In the genomic region with DNA sequence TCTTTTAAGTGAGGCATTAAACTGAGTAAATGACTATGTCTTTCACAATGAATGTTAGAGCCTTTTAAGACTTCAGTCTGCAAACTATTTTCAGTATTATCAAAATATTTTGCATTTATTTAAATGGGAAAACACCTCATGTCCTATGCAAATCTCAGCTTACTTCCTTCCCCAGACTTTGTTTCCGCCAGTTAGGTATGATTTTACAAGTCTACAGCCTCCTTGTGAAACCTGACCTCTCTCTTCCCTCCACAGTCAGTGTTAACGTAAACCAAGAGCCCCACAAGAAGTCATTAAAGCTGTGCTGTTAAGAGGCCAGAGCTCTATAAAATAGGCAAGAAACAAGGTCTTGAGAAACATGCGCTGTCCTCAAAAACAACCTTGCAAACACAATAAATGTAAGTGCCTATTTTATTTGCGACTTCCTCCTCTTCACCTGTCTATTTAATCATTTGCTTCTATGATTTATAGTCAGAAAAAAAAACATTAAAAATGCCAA, we compare ENCODE assay signal across 8 cellular contexts. TPM values are rescaled to one million over a fixed set of nuclear protein-coding genes. Genes with fewer than 3 reads are reported as not detected.
DNase-seq lines count a peak whose midpoint lies in the region; ATAC-seq and TF ChIP-seq lines count a peak whose summit lies in the region.

No MANE protein-coding gene starts in this region.

- BruUV-seq in Calu3 (replicated peaks; lab: Mats Ljungman, UMichigan), result no TSS peak

- no peaks in the 10 kb centered on the region for H3K9me3 Mint-ChIP-seq in Calu3 (ENCODE audit: low read depth, unreplicated experiment)

- intact Hi-C loops in Calu3 (cut with micrococcal nuclease; ENCODE audit: unreplicated experiment), result loop anchor here (5.0 kb wide), 1 partner anchor 223 kb away; no protein-coding TSS in a partner anchor

- no peak overlapping the region for H3K4me3 ChIP-seq in choroid plexus epithelial cell (ENCODE audit: low read depth, low read length)

- peak overlapping the region; percentile 59 for H3K4me3 Mint-ChIP-seq in Calu3 (ENCODE audit: low read depth, unreplicated experiment)

- no peak for TF ChIP-seq CTCF in Calu3 (IDR thresholded peaks at IDR 0.05; ENCODE audit: unreplicated experiment)
- no peak for TF ChIP-seq CTCF in choroid plexus epithelial cell (conservative IDR thresholded peaks at IDR 0.05; ENCODE audit: low read depth, low read length)

- H3K27me3 Mint-ChIP-seq in Calu3 (ENCODE audit: unreplicated experiment), result no peaks in the 10 kb centered on the region

- H3K27ac Mint-ChIP-seq in Calu3 (ENCODE audit: unreplicated experiment), result peak overlapping the region; percentile 87

- ATAC-seq in GM19467 (IDR thresholded peaks at IDR 0.05; ENCODE audit: unreplicated experiment), result peak; percentile 74
- peak; percentile 98 for ATAC-seq in HG03378 (IDR thresholded peaks at IDR 0.05; ENCODE audit: unreplicated experiment)

- no peaks in the 10 kb centered on the region for H3K36me3 Mint-ChIP-seq in Calu3 (ENCODE audit: insufficient read depth, unreplicated experiment)

- DNase-seq in Calu3 (peak; percentile 47), choroid plexus epithelial cell (ENCODE audit: low read depth) (peak; percentile 89), T-helper 9 cell (no peak), NCI-H2029 (lab: John Stamatoyannopoulos, UW) (no peak), GOT3 (lab: John Stamatoyannopoulos, UW) (no peak), NCI-H345 treated with DMSO at 0.1 percent for 48 hours (lab: John Stamatoyannopoulos, UW; ENCODE audit: unreplicated experiment) (no peak)

- CTCF ChIA-PET in Calu3 (lab: Charles Lee), result interaction anchor here (0.5 to 1.0 kb wide), 5 partner anchors 9 to 1274 kb away, joined by 3 to 4 read pairs (median 3); no protein-coding TSS in a partner anchor

- peaks cover 29% of the 10 kb centered on the region for H3K4me1 Mint-ChIP-seq in Calu3 (ENCODE audit: low read depth, unreplicated experiment)

RNA-seq across cellular contexts. Expression of a gene that starts 48.3 kb away (rescaled TPM):
- 6.6 and 12.0 TPM in 2 replicates for total RNA-seq in Calu3 (2022)

Comparison
In these comparisons a context has a peak if more than half of its experiments do, and no peak if none do; other contexts are left out.
1. DNase-seq: peak in Calu3 (single experiment) and choroid plexus epithelial cell (single experiment); none in T-helper 9 cell (single experiment), NCI-H2029 (single experiment), GOT3 (single experiment) and NCI-H345 treated with DMSO at 0.1 percent for 48 hours (single experiment).